In the genomic region with DNA sequence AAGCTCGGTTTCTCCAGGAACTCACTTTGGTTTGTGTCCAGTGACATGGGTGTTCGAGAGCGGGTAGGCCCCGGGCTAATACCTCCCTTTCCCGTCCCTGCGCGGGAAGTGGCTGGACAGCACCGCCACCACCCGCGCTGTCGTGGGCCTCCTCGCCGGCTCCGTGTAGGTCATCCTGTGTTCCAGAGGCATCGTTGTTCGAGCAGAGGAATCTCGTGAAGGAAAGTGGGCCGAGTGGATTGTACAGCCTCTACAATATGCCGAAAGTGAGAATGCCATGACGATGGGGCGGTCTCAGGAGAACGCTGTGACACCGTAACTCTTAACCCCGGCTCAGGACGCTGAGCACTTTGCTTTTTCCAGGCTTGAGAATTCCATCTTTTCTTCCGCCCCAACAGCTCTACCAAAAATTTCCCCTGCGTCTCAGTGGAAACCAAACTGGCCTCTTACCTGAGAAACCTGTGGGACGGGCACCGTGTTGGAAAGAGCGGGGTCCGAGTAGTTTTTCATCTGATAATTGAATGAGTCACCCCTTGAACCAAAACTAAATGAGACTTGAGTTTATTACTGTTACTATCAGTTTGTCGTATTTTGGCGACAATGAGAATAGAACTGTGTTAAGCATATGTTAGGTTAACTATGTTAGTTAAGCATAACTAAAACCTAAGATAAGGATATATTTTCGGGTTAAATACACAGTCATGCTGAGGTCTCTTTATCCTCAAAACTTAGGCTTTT, we compare ENCODE assay signal across 8 cellular contexts. TPM values are rescaled to one million over a fixed set of nuclear protein-coding genes. Genes with fewer than 3 reads are reported as not detected.
DNase-seq lines count a peak whose midpoint lies in the region; ATAC-seq and TF ChIP-seq lines count a peak whose summit lies in the region.

No MANE protein-coding gene starts in this region.

- H3K4me3 Mint-ChIP-seq in neural progenitor cell, result peak overlapping the region; percentile 99

- H2AFZ ChIP-seq in neural progenitor cell (replicated peaks), result peak overlapping the region; percentile 100

- peaks cover 91% of the 10 kb centered on the region for H3K79me2 ChIP-seq in neural progenitor cell (ENCODE audit: low read depth)

- no peaks in the 10 kb centered on the region for H3F3A ChIP-seq in neural progenitor cell (ENCODE audit: low read depth)

- H3K9me3 ChIP-seq in Peyer's patch (no peaks in the 10 kb centered on the region), neural progenitor cell (ENCODE audit: low read depth) (no peaks in the 10 kb centered on the region)

- H3K9me3 Mint-ChIP-seq in neural progenitor cell, result no peaks in the 10 kb centered on the region

- peak overlapping the region; percentile 97 for H3K9ac ChIP-seq in neural progenitor cell

- TF ChIP-seq POLR2A in Peyer's patch (IDR thresholded peaks at IDR 0.05), result peak in 1 of 2 donors; percentile 4

- no peaks in the 10 kb centered on the region for H3K36me3 Mint-ChIP-seq in neural progenitor cell

- DNase-seq in Peyer's patch (no peak), epithelial cell of esophagus (ENCODE audit: low read depth) (no peak), neural progenitor cell (ENCODE audit: low spot score) (no peak), ecto neural progenitor cell (ENCODE audit: low spot score) (no peak), mucosa of gallbladder (ENCODE audit: low spot score) (no peak), SHP77 (lab: John Stamatoyannopoulos, UW) (no peak)

- peak overlapping the region; percentile 98 for H3K4me3 ChIP-seq in GM12875 (ENCODE audit: low read depth, low read length)
- H3K4me3 ChIP-seq in Peyer's patch, result peak overlapping the region; percentile 61 to 80 (median 71)
- peak overlapping the region; percentile 99 for H3K4me3 ChIP-seq in epithelial cell of esophagus (ENCODE audit: low read length)
- peak overlapping the region; percentile 67 for H3K4me3 ChIP-seq in neural progenitor cell

- no peaks in the 10 kb centered on the region for H3K27me3 ChIP-seq in Peyer's patch
- H3K27me3 ChIP-seq in neural progenitor cell, result no peaks in the 10 kb centered on the region

- H3K4me2 ChIP-seq in neural progenitor cell, result peak overlapping the region; percentile 95

- no peaks in the 10 kb centered on the region for H3K27me3 Mint-ChIP-seq in neural progenitor cell (ENCODE audit: insufficient read depth, low read depth)

- peak overlapping the region; percentile 99 for H3K27ac Mint-ChIP-seq in neural progenitor cell

- peaks cover 23% of the 10 kb centered on the region for H4K20me1 ChIP-seq in neural progenitor cell (ENCODE audit: low read depth)

- H3K36me3 ChIP-seq in Peyer's patch (peaks cover 0 to 11% (median 0%) of the 10 kb centered on the region in 3 donors), neural progenitor cell (peaks cover 10% of the 10 kb centered on the region)

- peaks cover 27% of the 10 kb centered on the region for H3K4me1 Mint-ChIP-seq in neural progenitor cell

- ATAC-seq in HG02588 (IDR thresholded peaks at IDR 0.05; ENCODE audit: unreplicated experiment), result peak; percentile 21

- peak overlapping the region; percentile 77 to 95 (median 90) for H3K27ac ChIP-seq in Peyer's patch
- H3K27ac ChIP-seq in neural progenitor cell, result peak overlapping the region; percentile 91

- peaks cover 0 to 45% (median 3%) of the 10 kb centered on the region in 4 donors for H3K4me1 ChIP-seq in Peyer's patch
- H3K4me1 ChIP-seq in neural progenitor cell, result peaks cover 20% of the 10 kb centered on the region

- no peak for TF ChIP-seq CTCF in GM12875 (IDR thresholded peaks at IDR 0.05; ENCODE audit: borderline replicate concordance, insufficient read depth, low read depth, low read length)
- TF ChIP-seq CTCF in Peyer's patch (IDR thresholded peaks at IDR 0.05), result no peak
- no peak for TF ChIP-seq CTCF in epithelial cell of esophagus (IDR thresholded peaks at IDR 0.05; ENCODE audit: insufficient read depth, low read depth, low read length, missing control alignments)
- TF ChIP-seq CTCF in neural progenitor cell (IDR thresholded peaks at IDR 0.05), result no peak

RNA-seq across cellular contexts. Expression of gene EIF2S1, which starts 0.5 kb away (rescaled TPM):
- total RNA-seq in Peyer's patch, result 10 to 100 TPM; 27.1 to 74.3 (median 35.9) TPM
- total RNA-seq in neural progenitor cell (ENCODE audit: low replicate concordance), result 118 and 193 TPM in 2 replicates
- 75.1 TPM for total RNA-seq in mucosa of gallbladder

RNA-seq across cellular contexts. Expression of gene ATP6V1D, which starts 1.0 kb away (rescaled TPM):
- total RNA-seq in Peyer's patch, result 10 to 100 TPM; 67.0 to 93.3 (median 78.5) TPM
- total RNA-seq in neural progenitor cell (ENCODE audit: low replicate concordance), result 79.9 and 89.4 TPM in 2 replicates
- total RNA-seq in mucosa of gallbladder, result 69.1 TPM

RNA-seq across cellular contexts. Expression of gene PLEK2, which starts 51.3 kb away (rescaled TPM):
- 10 to 100 TPM; 19.7 to 40.3 (median 33.6) TPM for total RNA-seq in Peyer's patch
- not detected in 2 replicates for total RNA-seq in neural progenitor cell (ENCODE audit: low replicate concordance)
- total RNA-seq in mucosa of gallbladder, result 10.5 TPM

Comparison
In these comparisons a context has a peak if more than half of its experiments do, and no peak if none do; other contexts are left out.
1. RNA of gene PLEK2, which starts 51.3 kb away (total RNA-seq): 19.7 to 40.3 TPM in Peyer's patch and 10.5 TPM in mucosa of gallbladder (single experiment); not detected in neural progenitor cell; every median in the first group is over 10 times any median in the second.
2. Peak in every context shown above with its lines, with median percentiles within 50 percentile points of each other: H3K4me3 ChIP-seq.